Comparison of ENCODE assay signal across 1 cellular context in genomic region chr11:118401151-118401879, GRCh38.
TF ChIP-seq lines count a peak whose summit lies in the region.

A gene with protein sequence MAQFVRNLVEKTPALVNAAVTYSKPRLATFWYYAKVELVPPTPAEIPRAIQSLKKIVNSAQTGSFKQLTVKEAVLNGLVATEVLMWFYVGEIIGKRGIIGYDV (plus strand): TSS chr11:118401606. CDS start chr11:118401666, 60 bp downstream.

TF ChIP-seq in HepG2, 621 proteins besides CTCF, POLR2A, EP300 and RAD21 (continued from another document and continues in another):
- TF ChIP-seq, protein P1, sequence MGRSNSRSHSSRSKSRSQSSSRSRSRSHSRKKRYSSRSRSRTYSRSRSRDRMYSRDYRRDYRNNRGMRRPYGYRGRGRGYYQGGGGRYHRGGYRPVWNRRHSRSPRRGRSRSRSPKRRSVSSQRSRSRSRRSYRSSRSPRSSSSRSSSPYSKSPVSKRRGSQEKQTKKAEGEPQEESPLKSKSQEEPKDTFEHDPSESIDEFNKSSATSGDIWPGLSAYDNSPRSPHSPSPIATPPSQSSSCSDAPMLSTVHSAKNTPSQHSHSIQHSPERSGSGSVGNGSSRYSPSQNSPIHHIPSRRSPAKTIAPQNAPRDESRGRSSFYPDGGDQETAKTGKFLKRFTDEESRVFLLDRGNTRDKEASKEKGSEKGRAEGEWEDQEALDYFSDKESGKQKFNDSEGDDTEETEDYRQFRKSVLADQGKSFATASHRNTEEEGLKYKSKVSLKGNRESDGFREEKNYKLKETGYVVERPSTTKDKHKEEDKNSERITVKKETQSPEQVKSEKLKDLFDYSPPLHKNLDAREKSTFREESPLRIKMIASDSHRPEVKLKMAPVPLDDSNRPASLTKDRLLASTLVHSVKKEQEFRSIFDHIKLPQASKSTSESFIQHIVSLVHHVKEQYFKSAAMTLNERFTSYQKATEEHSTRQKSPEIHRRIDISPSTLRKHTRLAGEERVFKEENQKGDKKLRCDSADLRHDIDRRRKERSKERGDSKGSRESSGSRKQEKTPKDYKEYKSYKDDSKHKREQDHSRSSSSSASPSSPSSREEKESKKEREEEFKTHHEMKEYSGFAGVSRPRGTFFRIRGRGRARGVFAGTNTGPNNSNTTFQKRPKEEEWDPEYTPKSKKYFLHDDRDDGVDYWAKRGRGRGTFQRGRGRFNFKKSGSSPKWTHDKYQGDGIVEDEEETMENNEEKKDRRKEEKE (IDR thresholded peaks at IDR 0.05), result no peak
- TF ChIP-seq ZGPAT (CRISPR knock-in tag; IDR thresholded peaks at IDR 0.05) (peak; percentile 65), ZKSCAN8 (CRISPR knock-in tag; IDR thresholded peaks at IDR 0.05; ENCODE audit: borderline replicate concordance) (no peak), YEATS2 (CRISPR knock-in tag; IDR thresholded peaks at IDR 0.05; ENCODE audit: borderline replicate concordance) (peak; percentile 83), NFYC (CRISPR knock-in tag; IDR thresholded peaks at IDR 0.05) (no peak), ZBTB8A (CRISPR knock-in tag; IDR thresholded peaks at IDR 0.05; ENCODE audit: borderline replicate concordance, low read depth) (no peak), ZNF337 (CRISPR knock-in tag; IDR thresholded peaks at IDR 0.05; ENCODE audit: borderline replicate concordance, low read depth) (no peak), ZNF224 (CRISPR knock-in tag; IDR thresholded peaks at IDR 0.05) (no peak), ZNF614 (CRISPR knock-in tag; IDR thresholded peaks at IDR 0.05; ENCODE audit: borderline replicate concordance) (no peak), ZNF747 (CRISPR knock-in tag; IDR thresholded peaks at IDR 0.05; ENCODE audit: borderline replicate concordance) (0 out of 2 replicates have a peak, but pooled peaks have one; percentile 37), ZKSCAN1 (IDR thresholded peaks at IDR 0.05; ENCODE audit: low read length) (no peak), ZNF589 (CRISPR knock-in tag; conservative IDR thresholded peaks at IDR 0.05) (no peak), RARG (CRISPR knock-in tag; IDR thresholded peaks at IDR 0.05; ENCODE audit: low read depth) (no peak; the same call in 1 of the 2 replicates), HOMEZ (CRISPR knock-in tag; IDR thresholded peaks at IDR 0.05; ENCODE audit: low read depth) (no peak), EED (CRISPR knock-in tag; IDR thresholded peaks at IDR 0.05) (no peak), ZBTB2 (CRISPR knock-in tag; IDR thresholded peaks at IDR 0.05; ENCODE audit: low read depth) (no peak), RBAK (CRISPR knock-in tag; IDR thresholded peaks at IDR 0.05) (no peak), ISL2 (CRISPR knock-in tag; IDR thresholded peaks at IDR 0.05) (no peak), MBD4 (IDR thresholded peaks at IDR 0.05; ENCODE audit: borderline replicate concordance, low read length) (no peak), ZNF546 (CRISPR knock-in tag; conservative IDR thresholded peaks at IDR 0.05) (no peak), NONO (IDR thresholded peaks at IDR 0.05) (no peak), NONO (CRISPR knock-in tag; conservative IDR thresholded peaks at IDR 0.05) (peak; percentile 56; the same call in 1 of the 2 replicates), HOXA5 (CRISPR knock-in tag; IDR thresholded peaks at IDR 0.05) (no peak), ZIK1 (CRISPR knock-in tag; IDR thresholded peaks at IDR 0.05; ENCODE audit: borderline replicate concordance, low read depth) (peak; percentile 60; the same call in 1 of the 2 replicates), TFDP2 (CRISPR knock-in tag; IDR thresholded peaks at IDR 0.05) (peak; percentile 40), RXRB (CRISPR knock-in tag; IDR thresholded peaks at IDR 0.05; ENCODE audit: borderline replicate concordance) (peak; percentile 36), RAD51 (IDR thresholded peaks at IDR 0.05; ENCODE audit: borderline replicate concordance) (no peak), KAT8 (CRISPR knock-in tag; IDR thresholded peaks at IDR 0.05) (peak; percentile 87), ZFP1 (CRISPR knock-in tag; IDR thresholded peaks at IDR 0.05) (no peak), ZEB1 (IDR thresholded peaks at IDR 0.05; ENCODE audit: insufficient replicate concordance, low read depth) (peak; percentile 45), TEF (CRISPR knock-in tag; IDR thresholded peaks at IDR 0.05) (no peak), ZNF10 (CRISPR knock-in tag; IDR thresholded peaks at IDR 0.05; ENCODE audit: borderline replicate concordance, low read depth) (no peak), NFE2 (CRISPR knock-in tag; IDR thresholded peaks at IDR 0.05) (no peak), MAX (IDR thresholded peaks at IDR 0.05) (peak; percentile 40; the same call in 1 of the 2 replicates), RFXAP (CRISPR knock-in tag; IDR thresholded peaks at IDR 0.05; ENCODE audit: borderline replicate concordance) (peak; percentile 11; the same call in 1 of the 2 replicates), PCBP2 (optimal IDR thresholded peaks at IDR 0.05; ENCODE audit: low read depth, low read length, poor library complexity, severe bottlenecking) (no peak), IKZF4 (CRISPR knock-in tag; IDR thresholded peaks at IDR 0.05; ENCODE audit: borderline replicate concordance, low read depth, not compliant biosample characterization) (peak; percentile 81), KLF11 (CRISPR knock-in tag; IDR thresholded peaks at IDR 0.05) (no peak), PTBP1 (IDR thresholded peaks at IDR 0.05; ENCODE audit: low read depth, low read length, poor library complexity, severe bottlenecking) (no peak), ZBTB46 (CRISPR knock-in tag; IDR thresholded peaks at IDR 0.05; ENCODE audit: borderline replicate concordance) (no peak), GFI1 (CRISPR knock-in tag; IDR thresholded peaks at IDR 0.05; ENCODE audit: borderline replicate concordance) (peak; percentile 40; the same call in 1 of the 2 replicates), ZNF83 (CRISPR knock-in tag; IDR thresholded peaks at IDR 0.05; ENCODE audit: borderline replicate concordance) (peak; percentile 14; the same call in 1 of the 2 replicates), HOXA7 (CRISPR knock-in tag; IDR thresholded peaks at IDR 0.05) (no peak), ZNF354B (CRISPR knock-in tag; IDR thresholded peaks at IDR 0.05) (no peak), NFE2L2 (IDR thresholded peaks at IDR 0.05; ENCODE audit: low read length) (no peak), ZNF629 (CRISPR knock-in tag; conservative IDR thresholded peaks at IDR 0.05) (no peak; the same call in 1 of the 2 replicates), CERS6 (CRISPR knock-in tag; IDR thresholded peaks at IDR 0.05) (no peak; the same call in 1 of the 2 replicates)
- TF ChIP-seq, protein P2, sequence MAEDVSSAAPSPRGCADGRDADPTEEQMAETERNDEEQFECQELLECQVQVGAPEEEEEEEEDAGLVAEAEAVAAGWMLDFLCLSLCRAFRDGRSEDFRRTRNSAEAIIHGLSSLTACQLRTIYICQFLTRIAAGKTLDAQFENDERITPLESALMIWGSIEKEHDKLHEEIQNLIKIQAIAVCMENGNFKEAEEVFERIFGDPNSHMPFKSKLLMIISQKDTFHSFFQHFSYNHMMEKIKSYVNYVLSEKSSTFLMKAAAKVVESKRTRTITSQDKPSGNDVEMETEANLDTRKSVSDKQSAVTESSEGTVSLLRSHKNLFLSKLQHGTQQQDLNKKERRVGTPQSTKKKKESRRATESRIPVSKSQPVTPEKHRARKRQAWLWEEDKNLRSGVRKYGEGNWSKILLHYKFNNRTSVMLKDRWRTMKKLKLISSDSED (CRISPR knock-in tag; IDR thresholded peaks at IDR 0.05), result no peak
